20 cellular contexts compared by ENCODE assay signal in the genomic region with DNA sequence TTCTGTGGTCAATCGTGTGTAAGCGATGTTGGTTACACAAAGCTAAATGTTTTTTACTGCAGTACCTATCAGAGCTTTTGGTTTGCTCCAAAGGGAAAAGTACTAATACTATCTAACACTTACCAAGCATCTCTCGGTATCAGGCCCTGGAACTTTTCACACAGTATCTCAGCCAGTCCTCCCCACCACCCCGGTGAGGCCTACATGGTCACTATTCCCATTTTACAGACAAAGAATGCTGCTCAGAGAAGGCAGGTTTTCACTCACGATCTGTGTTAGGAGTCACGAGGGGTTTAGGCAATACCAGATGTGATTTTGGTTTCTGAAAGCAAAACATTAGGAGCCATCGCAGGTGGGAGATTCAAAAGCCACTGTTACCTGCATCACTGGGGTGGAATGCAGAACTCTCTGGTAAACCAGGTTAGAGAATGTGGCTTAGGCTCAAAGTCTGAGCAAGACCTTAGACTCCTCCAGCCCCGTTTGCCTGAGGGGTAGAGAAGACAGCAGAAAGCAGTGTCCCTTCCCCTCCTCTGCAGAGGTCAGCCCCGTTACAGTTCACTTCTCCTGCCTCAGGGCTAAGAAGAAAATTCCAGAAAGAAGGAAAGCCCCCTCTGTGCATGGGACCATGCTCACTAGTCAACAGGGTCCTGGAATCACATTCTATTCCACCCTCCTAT. TPM values are rescaled to one million over a fixed set of nuclear protein-coding genes. Genes with fewer than 3 reads are reported as not detected.
A peak's percentile ranks its signal among the peaks of the same experiment; 100 is the strongest.
DNase-seq lines count a peak whose midpoint lies in the region; ATAC-seq and TF ChIP-seq lines count a peak whose summit lies in the region.
"Had no signal": no experiment of that assay in that cellular context is flagged by ENCODE, and none has a peak within 500 bp of the region (broad histone marks: within the 10 kb centered on the region; RNA-seq: fewer than 3 reads in every experiment).

No MANE protein-coding gene starts in this region.

- H3K4me3 Mint-ChIP-seq in type B pancreatic cell: no peak overlapping the region
- H3K4me3 Mint-ChIP-seq: CD14-positive monocyte; CD8-positive, alpha-beta T cell; GM23338; HFFc6; IgD-negative memory B cell had no signal

- no peak overlapping the region for H3K23ac ChIP-seq in mesendoderm (ENCODE audit: low read length)

- peak; percentile 17 for DNase-seq in activated effector memory CD4-positive, alpha-beta T cell treated with anti-CD3 and anti-CD28 coated beads, Interleukin-2, amount 50 U/mL, for 16 hours
- DNase-seq in activated effector memory CD4-positive, alpha-beta T cell treated with Interleukin-2 at 50 U/mL for 16 hours: no peak
- peak; percentile 46 for DNase-seq in mesendoderm
- DNase-seq in type B pancreatic cell (ENCODE audit: extremely low spot score, unreplicated experiment): peak; percentile 37
- DNase-seq in central memory CD4-positive, alpha-beta T cell: no peak
- no peak for DNase-seq in SK-N-DZ (ENCODE audit: low spot score)
- DNase-seq: CD8-positive, alpha-beta T cell; COR-L47; DMS153; DMS79 treated with DMSO at 0.1 percent for 48 hours; EL; GDM1; HCEC 1CT; HFFc6 had no signal

- no peak overlapping the region for H3K9ac ChIP-seq in mesendoderm (ENCODE audit: low read length)

- peaks cover 1% of the 10 kb centered on the region for H3K4me1 ChIP-seq in mesendoderm (ENCODE audit: control insufficient read depth, low read depth, low read length)

- no peak overlapping the region for H3K56ac ChIP-seq in mesendoderm (ENCODE audit: low read length)

- H3K4me1 Mint-ChIP-seq in type B pancreatic cell (ENCODE audit: unreplicated experiment): peaks cover 15% of the 10 kb centered on the region
- H3K4me1 Mint-ChIP-seq: CD14-positive monocyte had no signal

- H3K27me3 Mint-ChIP-seq in type B pancreatic cell: no peaks in the 10 kb centered on the region
- H3K27me3 Mint-ChIP-seq: IgD-negative memory B cell had no signal

- H4K5ac ChIP-seq in mesendoderm (ENCODE audit: low read length): no peak overlapping the region

- no CpG with 5 or more reads among the region's 9 CpGs for WGBS in mesendoderm (ENCODE audit: extremely low coverage, insufficient coverage, low lambda C conversion rate)

- peaks cover 14% of the 10 kb centered on the region for H3K79me2 ChIP-seq in mesendoderm (ENCODE audit: control insufficient read depth, insufficient read depth, low read length)

- TF ChIP-seq CTCF in type B pancreatic cell (conservative IDR thresholded peaks at IDR 0.05): no peak

- H3K4me2 ChIP-seq in mesendoderm (ENCODE audit: low read length): no peak overlapping the region
- H3K4me2 ChIP-seq: GM23338 had no signal

- no peak overlapping the region for H4K8ac ChIP-seq in mesendoderm (ENCODE audit: low read depth, low read length)

- H3K79me1 ChIP-seq in mesendoderm (ENCODE audit: low read length): peaks cover 9% of the 10 kb centered on the region

- no peak overlapping the region for H2BK5ac ChIP-seq in mesendoderm (ENCODE audit: low read length)

- no peak overlapping the region for H3K4me3 ChIP-seq in mesendoderm (ENCODE audit: low read length)
- H3K4me3 ChIP-seq: GM23338 had no signal

- peaks cover 4% of the 10 kb centered on the region for H3K36me3 Mint-ChIP-seq in type B pancreatic cell
- H3K36me3 Mint-ChIP-seq: CD8-positive, alpha-beta T cell had no signal

- H3K9me3 Mint-ChIP-seq in type B pancreatic cell: peaks cover 4% of the 10 kb centered on the region
- H3K9me3 Mint-ChIP-seq: CD8-positive, alpha-beta T cell; HFFc6; IgD-negative memory B cell had no signal

- H3K18ac ChIP-seq in mesendoderm (ENCODE audit: low read length): no peak overlapping the region

- H2BK120ac ChIP-seq in mesendoderm (ENCODE audit: low read depth, low read length): no peak overlapping the region

- no peak overlapping the region for H2BK15ac ChIP-seq in mesendoderm (replicated peaks; ENCODE audit: low read depth)

- no peak overlapping the region for H3K27ac ChIP-seq in mesendoderm (ENCODE audit: low read depth, low read length)
- H3K27ac ChIP-seq: 22Rv1 had no signal

- H3K4ac ChIP-seq in mesendoderm (ENCODE audit: low read depth, low read length): no peak overlapping the region

- H2AK5ac ChIP-seq in mesendoderm (ENCODE audit: low read length): no peak overlapping the region

- no peaks in the 10 kb centered on the region for H3K36me3 ChIP-seq in mesendoderm (ENCODE audit: control insufficient read depth, insufficient read depth, low read length)

- no peaks in the 10 kb centered on the region for H3K27me3 ChIP-seq in mesendoderm (ENCODE audit: insufficient read depth, low read length, poor library complexity)

- no peak overlapping the region for H3K27ac Mint-ChIP-seq in type B pancreatic cell
- H3K27ac Mint-ChIP-seq: CD8-positive, alpha-beta T cell; GM23338; HFFc6; IgD-negative memory B cell had no signal

- ATAC-seq in esophagus mucosa (peak; percentile 11), GM21529 (IDR thresholded peaks at IDR 0.05; ENCODE audit: unreplicated experiment) (no peak)
- ATAC-seq: CD8-positive, alpha-beta T cell had no signal

RNA-seq across cellular contexts. Expression of gene XXYLT1, which starts 57.2 kb away (rescaled TPM):
- 12.7 TPM for total RNA-seq in esophagus mucosa
- polyA plus RNA-seq in mesendoderm (2013, experiment 1 of 2): 23.7 TPM
- 23.4 TPM for polyA plus RNA-seq in mesendoderm (2013, experiment 2 of 2)
- 10.4 and 27.0 TPM in 2 replicates for total RNA-seq in type B pancreatic cell (ENCODE audit: low replicate concordance)
- 34.7 and 43.7 TPM in 2 replicates for polyA plus RNA-seq in SK-N-DZ (2014; cell fraction: cytosol; rRNA removed)
- 14.4 and 21.9 TPM in 2 replicates for polyA plus RNA-seq in SK-N-DZ (2014; cell fraction: nucleus; rRNA removed)

Comparison
In these comparisons a context has a peak if more than half of its experiments do, and no peak if none do; other contexts are left out.
1. DNase-seq: peak in activated effector memory CD4-positive, alpha-beta T cell treated with anti-CD3 and anti-CD28 coated beads, Interleukin-2, amount 50 U/mL, for 16 hours (single experiment), mesendoderm (single experiment) and type B pancreatic cell (single experiment); none in activated effector memory CD4-positive, alpha-beta T cell treated with Interleukin-2 at 50 U/mL for 16 hours (single experiment), central memory CD4-positive, alpha-beta T cell (single experiment) and SK-N-DZ (single experiment).